35 cellular contexts compared by ENCODE assay signal in the genomic region with DNA sequence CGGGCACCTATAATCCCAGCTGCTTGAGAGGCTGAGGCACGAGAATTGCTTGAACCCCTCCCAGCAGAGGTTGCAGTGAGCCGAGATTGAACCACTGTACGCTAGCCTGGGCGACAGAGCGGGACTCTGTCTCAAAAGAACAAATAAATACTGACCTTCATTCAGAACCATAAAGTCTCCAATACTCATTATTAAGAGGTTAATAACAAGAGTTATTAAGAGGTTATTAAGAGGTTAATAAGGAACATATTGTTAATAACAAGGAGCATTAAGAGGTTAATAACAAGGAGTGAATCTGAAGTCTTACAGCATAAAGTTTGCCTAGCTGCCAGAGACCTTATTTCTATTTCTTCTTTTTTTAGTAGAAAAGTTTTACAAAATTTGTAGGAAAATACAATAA. TPM values are rescaled to one million over a fixed set of nuclear protein-coding genes. Genes with fewer than 3 reads are reported as not detected.
"Had no signal": no experiment of that assay in that cellular context is flagged by ENCODE, and none has a peak within 500 bp of the region (broad histone marks: within the 10 kb centered on the region; RNA-seq: fewer than 3 reads in every experiment).

No MANE protein-coding gene starts in this region.

- H3K27me3 Mint-ChIP-seq: activated B cell treated with CpG ODN at 0.5 μM for 24 hours; activated CD8-positive, alpha-beta T cell treated with anti-CD3 and anti-CD28 coated beads for 36 hours; activated naive CD4-positive, alpha-beta T cell treated with anti-CD3 and anti-CD28 coated beads, Interleukin-2, amount 10 ng/mL, durations not matched to agents 7 days and 5 days; activated naive CD8-positive, alpha-beta T cell treated with anti-CD3 and anti-CD28 coated beads, Interleukin-2, amount 10 ng/mL, durations not matched to agents 7 days and 5 days; activated T-helper 17 cell treated with anti-CD3 and anti-CD28 coated beads, Interleukin-2, amount 50 U/mL, for 72 hours; brain; dendritic cell treated with granulocyte-macrophage colony-stimulating factor and Interleukin-4, amounts not matched to agents 40 ng/mL and 50 ng/mL, for 4 days; effector memory CD8-positive, alpha-beta T cell; T-cell had no signal

- H3K9me3 ChIP-seq: ascending aorta, breast epithelium, esophagus muscularis mucosa, gastroesophageal sphincter, heart right ventricle had no signal

- H3K4me3 Mint-ChIP-seq: activated B cell treated with CpG ODN at 0.5 μM for 24 hours; activated CD8-positive, alpha-beta T cell treated with anti-CD3 and anti-CD28 coated beads for 36 hours; activated naive CD4-positive, alpha-beta T cell treated with anti-CD3 and anti-CD28 coated beads, Interleukin-2, amount 10 ng/mL, durations not matched to agents 7 days and 5 days; activated naive CD8-positive, alpha-beta T cell treated with anti-CD3 and anti-CD28 coated beads, Interleukin-2, amount 10 ng/mL, durations not matched to agents 7 days and 5 days; activated T-cell treated with anti-CD3 and anti-CD28 coated beads, Interleukin-2, amount 50 U/mL, for 4 hours; activated T-helper 17 cell treated with anti-CD3 and anti-CD28 coated beads, Interleukin-2, amount 50 U/mL, for 72 hours; brain; dendritic cell treated with granulocyte-macrophage colony-stimulating factor and Interleukin-4, amounts not matched to agents 40 ng/mL and 50 ng/mL, for 4 days; T-helper 1 cell treated with Interleukin-12 subunit alpha and Interleukin-12 subunit beta and Interleukin-4 antibody, amounts not matched to agents 30 μg/mL and 1 μg/mL, for 36 hours; T-helper 2 cell treated with Interferon-gamma antibody and Interleukin-4, amounts not matched to agents 5 μg/mL and 100 μg/mL, for 36 hours had no signal

- H3K4me3 ChIP-seq: ascending aorta, breast epithelium, cardiac muscle cell, coronary artery, dorsolateral prefrontal cortex, esophagus muscularis mucosa, gastroesophageal sphincter, heart right ventricle had no signal

- H3K27me3 ChIP-seq: ascending aorta, breast epithelium, cardiac muscle cell, dorsolateral prefrontal cortex, esophagus muscularis mucosa, foreskin keratinocyte, gastroesophageal sphincter, heart right ventricle had no signal

- H3K27ac Mint-ChIP-seq: activated B cell treated with CpG ODN at 0.5 μM for 24 hours; activated CD8-positive, alpha-beta T cell treated with anti-CD3 and anti-CD28 coated beads for 36 hours; activated naive CD4-positive, alpha-beta T cell treated with anti-CD3 and anti-CD28 coated beads, Interleukin-2, amount 10 ng/mL, durations not matched to agents 7 days and 5 days; activated naive CD8-positive, alpha-beta T cell treated with anti-CD3 and anti-CD28 coated beads, Interleukin-2, amount 10 ng/mL, durations not matched to agents 7 days and 5 days; activated T-helper 17 cell treated with anti-CD3 and anti-CD28 coated beads, Interleukin-2, amount 50 U/mL, for 72 hours; brain; dendritic cell treated with granulocyte-macrophage colony-stimulating factor and Interleukin-4, amounts not matched to agents 40 ng/mL and 50 ng/mL, for 4 days; T-cell; T-helper 1 cell treated with Interleukin-12 subunit alpha and Interleukin-12 subunit beta and Interleukin-4 antibody, amounts not matched to agents 30 μg/mL and 1 μg/mL, for 36 hours; T-helper 2 cell treated with Interferon-gamma antibody and Interleukin-4, amounts not matched to agents 5 μg/mL and 100 μg/mL, for 36 hours had no signal

- H3K9me3 Mint-ChIP-seq: activated B cell treated with CpG ODN at 0.5 μM for 24 hours; activated CD8-positive, alpha-beta T cell treated with anti-CD3 and anti-CD28 coated beads for 36 hours; activated naive CD4-positive, alpha-beta T cell treated with anti-CD3 and anti-CD28 coated beads, Interleukin-2, amount 10 ng/mL, durations not matched to agents 7 days and 5 days; activated naive CD4-positive, alpha-beta T cell treated with anti-CD3 and anti-CD28 coated beads, Interleukin-2, amount 50 U/mL, for 72 hours; activated naive CD8-positive, alpha-beta T cell treated with anti-CD3 and anti-CD28 coated beads, Interleukin-2, amount 10 ng/mL, durations not matched to agents 7 days and 5 days; activated T-cell treated with anti-CD3 and anti-CD28 coated beads, Interleukin-2, amount 50 U/mL, for 4 hours; activated T-helper 17 cell treated with anti-CD3 and anti-CD28 coated beads, Interleukin-2, amount 50 U/mL, for 72 hours; brain; dendritic cell treated with granulocyte-macrophage colony-stimulating factor and Interleukin-4, amounts not matched to agents 40 ng/mL and 50 ng/mL, for 4 days; effector memory CD8-positive, alpha-beta T cell; T-cell; T-helper 1 cell treated with Interleukin-12 subunit alpha and Interleukin-12 subunit beta and Interleukin-4 antibody, amounts not matched to agents 30 μg/mL and 1 μg/mL, for 36 hours; T-helper 2 cell treated with Interferon-gamma antibody and Interleukin-4, amounts not matched to agents 5 μg/mL and 100 μg/mL, for 36 hours had no signal

- H3K4me1 ChIP-seq: breast epithelium had no signal

- ATAC-seq: activated CD4-positive, CD25-positive, alpha-beta regulatory T cell treated with anti-CD3 and anti-CD28 coated beads, Interleukin-2, amount 50 U/mL, for 24 hours; activated CD8-positive, alpha-beta T cell treated with anti-CD3 and anti-CD28 coated beads for 36 hours; activated naive CD4-positive, alpha-beta T cell treated with anti-CD3 and anti-CD28 coated beads, Interleukin-2, amount 50 U/mL, for 72 hours; activated T-cell treated with anti-CD3 and anti-CD28 coated beads, Interleukin-2, amount 50 U/mL, for 4 hours; activated T-helper 17 cell treated with anti-CD3 and anti-CD28 coated beads, Interleukin-2, amount 50 U/mL, for 72 hours; effector memory CD8-positive, alpha-beta T cell; foreskin keratinocyte; gastroesophageal sphincter; heart right ventricle; T-cell had no signal

- H3K27ac ChIP-seq: ascending aorta, breast epithelium, cardiac muscle cell, coronary artery, dorsolateral prefrontal cortex, esophagus muscularis mucosa, foreskin keratinocyte, gastroesophageal sphincter, heart right ventricle, WERI-Rb-1 had no signal

- H3K36me3 ChIP-seq: ascending aorta, breast epithelium, cardiac muscle cell, esophagus muscularis mucosa had no signal

- DNase-seq: activated B cell treated with CpG ODN at 0.5 μM for 24 hours; activated CD4-positive, alpha-beta T cell treated with anti-CD3 and anti-CD28 coated beads for 48 hours; activated CD4-positive, alpha-beta T cell treated with anti-CD3 and anti-CD28 coated beads, Interleukin-2, amount 50 U/mL, for 1 hour; activated CD4-positive, alpha-beta T cell treated with anti-CD3 and anti-CD28 coated beads, Interleukin-2, amount 50 U/mL, for 48 hours; activated CD8-positive, alpha-beta memory T cell treated with anti-CD3 and anti-CD28 coated beads for 24 hours; activated CD8-positive, alpha-beta T cell treated with anti-CD3 and anti-CD28 coated beads for 36 hours; activated gamma-delta T cell; activated naive CD4-positive, alpha-beta T cell; activated naive CD4-positive, alpha-beta T cell treated with anti-CD3 and anti-CD28 coated beads, Interleukin-2, amount 10 ng/mL, durations not matched to agents 7 days and 5 days; activated naive CD8-positive, alpha-beta T cell treated with anti-CD3 and anti-CD28 coated beads, Interleukin-2, amount 10 ng/mL, durations not matched to agents 7 days and 5 days; activated T-cell treated with anti-CD3 and anti-CD28 coated beads, Interleukin-2, amount 50 U/mL, for 4 hours; central memory CD4-positive, alpha-beta T cell; cerebellar nuclear complex; dorsolateral prefrontal cortex; effector memory CD8-positive, alpha-beta T cell; erythroblast; foreskin keratinocyte; heart right ventricle; T-cell; T1000; WERI-Rb-1 had no signal

RNA-seq across cellular contexts. Expression of a gene that starts 41.2 kb away (rescaled TPM):
- total RNA-seq: activated CD8-positive, alpha-beta T cell treated with anti-CD3 and anti-CD28 coated beads for 36 hours; activated naive CD8-positive, alpha-beta T cell treated with anti-CD3 and anti-CD28 coated beads, Interleukin-2, amount 10 ng/mL, durations not matched to agents 7 days and 5 days; activated T-helper 17 cell treated with anti-CD3 and anti-CD28 coated beads, Interleukin-2, amount 50 U/mL, for 72 hours; ascending aorta; cardiac muscle cell; foreskin keratinocyte; glomerular endothelial cell had no signal
- polyA plus RNA-seq: foreskin keratinocyte had no signal
